ENCODE assay signal across 2 cellular contexts in the genomic region with DNA sequence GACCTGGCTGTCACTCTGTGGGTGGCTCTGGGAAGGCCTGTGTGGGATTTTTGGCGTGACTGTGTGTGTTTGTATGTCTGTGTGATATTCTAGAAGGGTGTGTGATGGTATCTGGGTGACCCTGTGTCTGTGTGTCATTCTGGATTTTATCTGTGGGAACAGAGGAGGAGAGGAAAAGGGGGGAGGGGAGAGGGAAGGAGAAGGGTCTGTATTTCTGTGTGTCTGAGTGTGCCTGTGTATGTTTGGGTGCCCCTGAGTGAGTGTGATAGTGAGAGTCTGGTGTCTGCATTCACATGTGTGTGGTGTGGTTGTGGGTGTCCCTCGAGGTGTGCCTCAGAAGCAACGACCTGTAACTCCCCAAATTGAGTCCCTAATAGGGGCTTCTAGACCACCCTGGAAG.
A peak's percentile ranks its signal among the peaks of the same experiment; 100 is the strongest.
TF ChIP-seq lines count a peak whose summit lies in the region.

No MANE protein-coding gene starts in this region.

TF ChIP-seq in IMR-90, 13 proteins besides CTCF, POLR2A, EP300 and RAD21:
- TF ChIP-seq BHLHE40 (IDR thresholded peaks at IDR 0.05; ENCODE audit: low read depth, low read length) (no peak), SMC3 (IDR thresholded peaks at IDR 0.05; ENCODE audit: low read depth, low read length) (no peak), NFE2L2 (IDR thresholded peaks at IDR 0.05; ENCODE audit: low read depth, low read length) (no peak), ELK1 (IDR thresholded peaks at IDR 0.05; ENCODE audit: borderline replicate concordance, low read depth, low read length) (no peak), FOS (IDR thresholded peaks at IDR 0.05; ENCODE audit: low read depth, low read length) (no peak), MXI1 (IDR thresholded peaks at IDR 0.05; ENCODE audit: borderline replicate concordance, low read depth, low read length) (no peak), USF2 (IDR thresholded peaks at IDR 0.05; ENCODE audit: low read depth, low read length) (no peak), RFX5 (IDR thresholded peaks at IDR 0.05; ENCODE audit: low read depth, low read length) (no peak)

TF ChIP-seq in K562, 482 proteins besides CTCF, POLR2A, EP300 and RAD21 (continues in another document):
- TF ChIP-seq ZNF444 (CRISPR knock-in tag; IDR thresholded peaks at IDR 0.05) = no peak
- no peak for TF ChIP-seq DNMT1 (IDR thresholded peaks at IDR 0.05)
- TF ChIP-seq ZBED1 (IDR thresholded peaks at IDR 0.05) = no peak
- TF ChIP-seq, protein P1, sequence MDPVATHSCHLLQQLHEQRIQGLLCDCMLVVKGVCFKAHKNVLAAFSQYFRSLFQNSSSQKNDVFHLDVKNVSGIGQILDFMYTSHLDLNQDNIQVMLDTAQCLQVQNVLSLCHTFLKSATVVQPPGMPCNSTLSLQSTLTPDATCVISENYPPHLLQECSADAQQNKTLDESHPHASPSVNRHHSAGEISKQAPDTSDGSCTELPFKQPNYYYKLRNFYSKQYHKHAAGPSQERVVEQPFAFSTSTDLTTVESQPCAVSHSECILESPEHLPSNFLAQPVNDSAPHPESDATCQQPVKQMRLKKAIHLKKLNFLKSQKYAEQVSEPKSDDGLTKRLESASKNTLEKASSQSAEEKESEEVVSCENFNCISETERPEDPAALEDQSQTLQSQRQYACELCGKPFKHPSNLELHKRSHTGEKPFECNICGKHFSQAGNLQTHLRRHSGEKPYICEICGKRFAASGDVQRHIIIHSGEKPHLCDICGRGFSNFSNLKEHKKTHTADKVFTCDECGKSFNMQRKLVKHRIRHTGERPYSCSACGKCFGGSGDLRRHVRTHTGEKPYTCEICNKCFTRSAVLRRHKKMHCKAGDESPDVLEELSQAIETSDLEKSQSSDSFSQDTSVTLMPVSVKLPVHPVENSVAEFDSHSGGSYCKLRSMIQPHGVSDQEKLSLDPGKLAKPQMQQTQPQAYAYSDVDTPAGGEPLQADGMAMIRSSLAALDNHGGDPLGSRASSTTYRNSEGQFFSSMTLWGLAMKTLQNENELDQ (CRISPR knock-in tag; IDR thresholded peaks at IDR 0.05; ENCODE audit: borderline replicate concordance) = no peak
- no peak for TF ChIP-seq ATF7 (IDR thresholded peaks at IDR 0.05)
- no peak for TF ChIP-seq MYNN (IDR thresholded peaks at IDR 0.05)
- TF ChIP-seq MYNN (CRISPR knock-in tag; IDR thresholded peaks at IDR 0.05) = no peak
- no peak for TF ChIP-seq TBP (optimal IDR thresholded peaks at IDR 0.05; ENCODE audit: low read depth, low read length)
- TF ChIP-seq REST (CRISPR knock-in tag; IDR thresholded peaks at IDR 0.05; ENCODE audit: low read depth) = no peak
- TF ChIP-seq ZNF76 (CRISPR knock-in tag; IDR thresholded peaks at IDR 0.05; ENCODE audit: borderline replicate concordance) = no peak
- no peak for TF ChIP-seq ZNF23 (CRISPR knock-in tag; IDR thresholded peaks at IDR 0.05)
- TF ChIP-seq PKNOX1 (IDR thresholded peaks at IDR 0.05) = peak; percentile 29; the same call in 1 of the 2 replicates
- TF ChIP-seq CCNT2 (IDR thresholded peaks at IDR 0.05; ENCODE audit: borderline replicate concordance, extremely low read depth, insufficient read length, low read depth, low read length) = no peak
- TF ChIP-seq FOXA1 (IDR thresholded peaks at IDR 0.05; ENCODE audit: borderline replicate concordance) = no peak
- no peak for TF ChIP-seq MCM5 (IDR thresholded peaks at IDR 0.05; ENCODE audit: low read depth)
- TF ChIP-seq, protein P2, sequence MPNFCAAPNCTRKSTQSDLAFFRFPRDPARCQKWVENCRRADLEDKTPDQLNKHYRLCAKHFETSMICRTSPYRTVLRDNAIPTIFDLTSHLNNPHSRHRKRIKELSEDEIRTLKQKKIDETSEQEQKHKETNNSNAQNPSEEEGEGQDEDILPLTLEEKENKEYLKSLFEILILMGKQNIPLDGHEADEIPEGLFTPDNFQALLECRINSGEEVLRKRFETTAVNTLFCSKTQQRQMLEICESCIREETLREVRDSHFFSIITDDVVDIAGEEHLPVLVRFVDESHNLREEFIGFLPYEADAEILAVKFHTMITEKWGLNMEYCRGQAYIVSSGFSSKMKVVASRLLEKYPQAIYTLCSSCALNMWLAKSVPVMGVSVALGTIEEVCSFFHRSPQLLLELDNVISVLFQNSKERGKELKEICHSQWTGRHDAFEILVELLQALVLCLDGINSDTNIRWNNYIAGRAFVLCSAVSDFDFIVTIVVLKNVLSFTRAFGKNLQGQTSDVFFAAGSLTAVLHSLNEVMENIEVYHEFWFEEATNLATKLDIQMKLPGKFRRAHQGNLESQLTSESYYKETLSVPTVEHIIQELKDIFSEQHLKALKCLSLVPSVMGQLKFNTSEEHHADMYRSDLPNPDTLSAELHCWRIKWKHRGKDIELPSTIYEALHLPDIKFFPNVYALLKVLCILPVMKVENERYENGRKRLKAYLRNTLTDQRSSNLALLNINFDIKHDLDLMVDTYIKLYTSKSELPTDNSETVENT (CRISPR knock-in tag; IDR thresholded peaks at IDR 0.05) = no peak
- TF ChIP-seq ID3 (CRISPR knock-in tag; IDR thresholded peaks at IDR 0.05) = no peak
- no peak for TF ChIP-seq ID3 (tag; IDR thresholded peaks at IDR 0.05)
- TF ChIP-seq ZNF212 (CRISPR knock-in tag; IDR thresholded peaks at IDR 0.05) = no peak
- TF ChIP-seq GATA2 (CRISPR knock-in tag; IDR thresholded peaks at IDR 0.05) = no peak
- TF ChIP-seq BRF2 (IDR thresholded peaks at IDR 0.05; ENCODE audit: borderline replicate concordance, insufficient read depth, insufficient read length) = no peak
- no peak for TF ChIP-seq NONO (IDR thresholded peaks at IDR 0.05; ENCODE audit: low read depth in 2 of 2, low read length in 1 of 2)
- no peak for TF ChIP-seq MCM7 (IDR thresholded peaks at IDR 0.05)
- no peak for TF ChIP-seq PTBP1 (IDR thresholded peaks at IDR 0.05; ENCODE audit: low read depth, low read length)
- no peak for TF ChIP-seq ZFP30 (CRISPR knock-in tag; IDR thresholded peaks at IDR 0.05; ENCODE audit: borderline replicate concordance)
- TF ChIP-seq GATAD2B (IDR thresholded peaks at IDR 0.05; ENCODE audit: borderline replicate concordance) = no peak
- no peak for TF ChIP-seq ZNF253 (CRISPR knock-in tag; conservative IDR thresholded peaks at IDR 0.05)
- TF ChIP-seq, protein P3, sequence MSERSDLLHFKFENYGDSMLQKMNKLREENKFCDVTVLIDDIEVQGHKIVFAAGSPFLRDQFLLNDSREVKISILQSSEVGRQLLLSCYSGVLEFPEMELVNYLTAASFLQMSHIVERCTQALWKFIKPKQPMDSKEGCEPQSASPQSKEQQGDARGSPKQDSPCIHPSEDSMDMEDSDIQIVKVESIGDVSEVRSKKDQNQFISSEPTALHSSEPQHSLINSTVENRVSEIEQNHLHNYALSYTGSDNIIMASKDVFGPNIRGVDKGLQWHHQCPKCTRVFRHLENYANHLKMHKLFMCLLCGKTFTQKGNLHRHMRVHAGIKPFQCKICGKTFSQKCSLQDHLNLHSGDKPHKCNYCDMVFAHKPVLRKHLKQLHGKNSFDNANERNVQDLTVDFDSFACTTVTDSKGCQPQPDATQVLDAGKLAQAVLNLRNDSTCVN (CRISPR knock-in tag; IDR thresholded peaks at IDR 0.05) = peak; percentile 61; the same call in 1 of the 2 replicates
- no peak for TF ChIP-seq ELK3 (CRISPR knock-in tag; IDR thresholded peaks at IDR 0.05)
- TF ChIP-seq LARP7 (IDR thresholded peaks at IDR 0.05) = peak; percentile 43; the same call in 1 of the 2 replicates
- no peak for TF ChIP-seq HDAC3 (IDR thresholded peaks at IDR 0.05; ENCODE audit: borderline replicate concordance, partially characterized antibody)
- TF ChIP-seq, protein P4, sequence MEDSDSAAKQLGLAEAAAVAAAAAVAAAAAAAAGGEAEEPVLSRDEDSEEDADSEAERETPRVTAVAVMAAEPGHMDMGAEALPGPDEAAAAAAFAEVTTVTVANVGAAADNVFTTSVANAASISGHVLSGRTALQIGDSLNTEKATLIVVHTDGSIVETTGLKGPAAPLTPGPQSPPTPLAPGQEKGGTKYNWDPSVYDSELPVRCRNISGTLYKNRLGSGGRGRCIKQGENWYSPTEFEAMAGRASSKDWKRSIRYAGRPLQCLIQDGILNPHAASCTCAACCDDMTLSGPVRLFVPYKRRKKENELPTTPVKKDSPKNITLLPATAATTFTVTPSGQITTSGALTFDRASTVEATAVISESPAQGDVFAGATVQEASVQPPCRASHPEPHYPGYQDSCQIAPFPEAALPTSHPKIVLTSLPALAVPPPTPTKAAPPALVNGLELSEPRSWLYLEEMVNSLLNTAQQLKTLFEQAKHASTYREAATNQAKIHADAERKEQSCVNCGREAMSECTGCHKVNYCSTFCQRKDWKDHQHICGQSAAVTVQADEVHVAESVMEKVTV (CRISPR knock-in tag; IDR thresholded peaks at IDR 0.05) = no peak
- TF ChIP-seq ZNF174 (CRISPR knock-in tag; IDR thresholded peaks at IDR 0.05) = no peak
- TF ChIP-seq, protein P5, sequence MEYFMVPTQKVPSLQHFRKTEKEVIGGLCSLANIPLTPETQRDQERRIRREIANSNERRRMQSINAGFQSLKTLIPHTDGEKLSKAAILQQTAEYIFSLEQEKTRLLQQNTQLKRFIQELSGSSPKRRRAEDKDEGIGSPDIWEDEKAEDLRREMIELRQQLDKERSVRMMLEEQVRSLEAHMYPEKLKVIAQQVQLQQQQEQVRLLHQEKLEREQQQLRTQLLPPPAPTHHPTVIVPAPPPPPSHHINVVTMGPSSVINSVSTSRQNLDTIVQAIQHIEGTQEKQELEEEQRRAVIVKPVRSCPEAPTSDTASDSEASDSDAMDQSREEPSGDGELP (CRISPR knock-in tag; IDR thresholded peaks at IDR 0.05; ENCODE audit: borderline replicate concordance) = no peak
- TF ChIP-seq, protein P6, sequence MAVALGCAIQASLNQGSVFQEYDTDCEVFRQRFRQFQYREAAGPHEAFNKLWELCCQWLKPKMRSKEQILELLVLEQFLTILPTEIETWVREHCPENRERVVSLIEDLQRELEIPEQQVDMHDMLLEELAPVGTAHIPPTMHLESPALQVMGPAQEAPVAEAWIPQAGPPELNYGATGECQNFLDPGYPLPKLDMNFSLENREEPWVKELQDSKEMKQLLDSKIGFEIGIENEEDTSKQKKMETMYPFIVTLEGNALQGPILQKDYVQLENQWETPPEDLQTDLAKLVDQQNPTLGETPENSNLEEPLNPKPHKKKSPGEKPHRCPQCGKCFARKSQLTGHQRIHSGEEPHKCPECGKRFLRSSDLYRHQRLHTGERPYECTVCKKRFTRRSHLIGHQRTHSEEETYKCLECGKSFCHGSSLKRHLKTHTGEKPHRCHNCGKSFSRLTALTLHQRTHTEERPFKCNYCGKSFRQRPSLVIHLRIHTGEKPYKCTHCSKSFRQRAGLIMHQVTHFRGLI (CRISPR knock-in tag; IDR thresholded peaks at IDR 0.05) = no peak
- TF ChIP-seq ZBTB12 (CRISPR knock-in tag; IDR thresholded peaks at IDR 0.05) = no peak
